ENCODE assay signal across 15 cellular contexts in genomic region chr3:31445701-31446100, GRCh38.
A peak's percentile ranks its signal among the peaks of the same experiment; 100 is the strongest.
DNase-seq lines count a peak whose midpoint lies in the region; ATAC-seq and TF ChIP-seq lines count a peak whose summit lies in the region.
"Had no signal": no experiment of that assay in that cellular context is flagged by ENCODE, and none has a peak within 500 bp of the region (broad histone marks: within the 10 kb centered on the region; RNA-seq: fewer than 3 reads in every experiment).

No MANE protein-coding gene starts in this region.

- H3K27ac Mint-ChIP-seq in T-helper 17 cell, result peak overlapping the region; percentile 16
- H3K27ac Mint-ChIP-seq: CD4-positive, alpha-beta T cell; H9 had no signal

- peak overlapping the region; percentile 14 for H2AFZ ChIP-seq in parathyroid adenoma

- H3K4me1 ChIP-seq in parathyroid adenoma, result peaks cover 38% of the 10 kb centered on the region
- no peaks in the 10 kb centered on the region for H3K4me1 ChIP-seq in testis
- H3K4me1 ChIP-seq: A549 had no signal

- H3K79me2 ChIP-seq in parathyroid adenoma, result no peaks in the 10 kb centered on the region

- WGBS in testis, 2 donors, result 73 to 95% methylated on average over 1 of the region's 1 CpG

- H3K4me3 ChIP-seq in LNCaP clone FGC (ENCODE audit: low read depth, low read length), result no peak overlapping the region
- H3K4me3 ChIP-seq in parathyroid adenoma (ENCODE audit: low read depth, low read length), result peak overlapping the region; percentile 14
- H3K4me3 ChIP-seq in testis, result no peak overlapping the region
- H3K4me3 ChIP-seq: A549 had no signal

- H3K4me1 Mint-ChIP-seq in T-helper 17 cell, result peaks cover 18% of the 10 kb centered on the region

- intact Hi-C loops in testis (cut with DNase I; ENCODE audit: low total_unique reads), result no loop called here

- peaks cover 5% of the 10 kb centered on the region for H3K36me3 ChIP-seq in parathyroid adenoma (ENCODE audit: control insufficient read depth, insufficient read depth, low read length)
- H3K36me3 ChIP-seq in testis (ENCODE audit: low read depth, missing control alignments), result no peaks in the 10 kb centered on the region

- H3K9me3 ChIP-seq in T-helper 17 cell (ENCODE audit: control insufficient read depth, low read length, poor library complexity, severe bottlenecking) (no peaks in the 10 kb centered on the region), parathyroid adenoma (ENCODE audit: control insufficient read depth, low read length) (peaks cover 4% of the 10 kb centered on the region), testis (no peaks in the 10 kb centered on the region)
- H3K9me3 ChIP-seq: A549, Caco-2 had no signal

- H3K4me2 ChIP-seq in parathyroid adenoma (ENCODE audit: low read length), result peak overlapping the region; percentile 52
- H3K4me2 ChIP-seq: A549 had no signal

- no peaks in the 10 kb centered on the region for H3K27me3 ChIP-seq in parathyroid adenoma (ENCODE audit: control insufficient read depth, insufficient read depth, low read length)
- no peaks in the 10 kb centered on the region for H3K27me3 ChIP-seq in testis

- TF ChIP-seq POLR2A in testis (IDR thresholded peaks at IDR 0.05), result no peak

- no peaks in the 10 kb centered on the region for H3K36me3 Mint-ChIP-seq in T-helper 17 cell (ENCODE audit: low read depth)

- peak overlapping the region; percentile 55 for H3K27ac ChIP-seq in parathyroid adenoma
- peak overlapping the region in 1 of 2 donors; percentile 20 for H3K27ac ChIP-seq in testis
- H3K27ac ChIP-seq: A549, C4-2B, HL-60 had no signal

- no peak overlapping the region for H3K4me3 Mint-ChIP-seq in T-helper 17 cell
- H3K4me3 Mint-ChIP-seq: CD4-positive, alpha-beta T cell; H9 had no signal

- ATAC-seq in T-helper 17 cell, result no peak
- no peak for ATAC-seq in HG03565 (IDR thresholded peaks at IDR 0.05; ENCODE audit: unreplicated experiment)
- ATAC-seq in HG02759 (IDR thresholded peaks at IDR 0.05; ENCODE audit: unreplicated experiment), result no peak
- ATAC-seq: A549 had no signal

- TF ChIP-seq CTCF in LNCaP clone FGC (IDR thresholded peaks at IDR 0.05; ENCODE audit: control insufficient read depth, extremely low read depth, insufficient read depth) (no peak), parathyroid adenoma (IDR thresholded peaks at IDR 0.05) (no peak), testis (IDR thresholded peaks at IDR 0.05) (no peak)

- no peak overlapping the region for H3K9ac ChIP-seq in parathyroid adenoma

- no peaks in the 10 kb centered on the region for H3K27me3 Mint-ChIP-seq in T-helper 17 cell
- H3K27me3 Mint-ChIP-seq: CD4-positive, alpha-beta T cell had no signal

- DNase-seq in LNCaP clone FGC (ENCODE audit: low read depth), result peak; percentile 11
- DNase-seq in M059J (ENCODE audit: low read depth), result peak; percentile 9
- no peak for DNase-seq in T-helper 17 cell
- DNase-seq in testis, result no peak
- DNase-seq in putamen (ENCODE audit: low spot score), result no peak
- DNase-seq: AML-193; Caco-2; CD4-positive, alpha-beta T cell; H9 had no signal

Comparison
In these comparisons a context has a peak if more than half of its experiments do, and no peak if none do; other contexts are left out.
1. DNase-seq: peak in LNCaP clone FGC (single experiment) and M059J (single experiment); none in T-helper 17 cell (0 of 3), testis (single experiment) and putamen (single experiment).